1 cellular context compared by ENCODE assay signal in the genomic region with DNA sequence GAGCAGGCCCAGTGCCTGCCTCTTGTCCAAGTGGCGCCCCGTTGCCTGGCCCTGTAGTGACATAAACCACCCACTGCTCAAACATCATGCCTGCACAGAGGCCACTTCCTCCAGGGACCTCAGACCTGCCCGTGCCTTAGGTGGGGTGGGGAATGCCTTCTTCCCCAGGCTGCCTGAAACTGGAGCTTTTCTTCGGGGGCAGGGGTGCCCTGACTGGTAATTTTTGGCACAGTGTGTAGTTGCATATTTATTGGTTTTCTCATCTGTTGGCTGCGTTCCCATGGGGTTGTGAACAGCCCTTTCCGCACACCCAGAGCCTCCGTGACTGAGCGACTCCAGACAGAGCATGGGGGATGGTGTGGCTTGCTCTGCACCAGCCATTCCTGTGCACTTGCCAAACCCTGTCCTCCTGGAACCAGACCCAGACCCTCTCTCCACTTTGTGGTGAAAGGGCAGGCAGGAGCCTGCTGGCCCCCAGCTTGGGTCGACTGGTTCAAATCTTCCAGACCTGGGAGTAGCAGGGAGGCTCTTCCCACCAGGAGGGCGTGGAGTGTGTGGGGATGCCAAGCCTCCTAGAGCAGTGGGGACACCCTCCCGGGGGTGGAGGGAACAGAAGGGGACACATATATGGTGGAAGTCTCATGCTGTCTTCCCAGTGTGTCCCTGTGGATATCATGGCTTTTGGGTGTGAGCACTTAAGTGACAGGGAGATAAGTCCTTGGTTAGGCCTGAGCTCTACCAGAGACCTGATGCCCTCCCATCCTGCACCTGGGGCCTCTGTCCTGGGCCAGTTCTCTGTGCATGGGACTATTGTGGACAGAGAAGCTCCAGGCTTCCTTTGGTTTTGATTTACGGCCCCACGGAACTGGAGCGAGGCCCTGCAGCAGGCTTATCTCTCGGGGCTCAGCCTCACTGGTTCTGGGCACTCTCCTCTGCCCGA.
TF ChIP-seq lines count a peak whose summit lies in the region.

No MANE protein-coding gene starts in this region.

TF ChIP-seq in GM23338, 12 proteins besides CTCF, POLR2A, EP300 and RAD21:
- no peak for TF ChIP-seq CREB1 (CRISPR knock-in tag; IDR thresholded peaks at IDR 0.05; ENCODE audit: low read depth)
- no peak for TF ChIP-seq ZNF114 (CRISPR knock-in tag; IDR thresholded peaks at IDR 0.05)
- TF ChIP-seq NANOG (IDR thresholded peaks at IDR 0.05; ENCODE audit: borderline replicate concordance): no peak
- TF ChIP-seq, protein P1, sequence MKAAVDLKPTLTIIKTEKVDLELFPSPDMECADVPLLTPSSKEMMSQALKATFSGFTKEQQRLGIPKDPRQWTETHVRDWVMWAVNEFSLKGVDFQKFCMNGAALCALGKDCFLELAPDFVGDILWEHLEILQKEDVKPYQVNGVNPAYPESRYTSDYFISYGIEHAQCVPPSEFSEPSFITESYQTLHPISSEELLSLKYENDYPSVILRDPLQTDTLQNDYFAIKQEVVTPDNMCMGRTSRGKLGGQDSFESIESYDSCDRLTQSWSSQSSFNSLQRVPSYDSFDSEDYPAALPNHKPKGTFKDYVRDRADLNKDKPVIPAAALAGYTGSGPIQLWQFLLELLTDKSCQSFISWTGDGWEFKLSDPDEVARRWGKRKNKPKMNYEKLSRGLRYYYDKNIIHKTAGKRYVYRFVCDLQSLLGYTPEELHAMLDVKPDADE (IDR thresholded peaks at IDR 0.05): no peak
- TF ChIP-seq JUNB (IDR thresholded peaks at IDR 0.05; ENCODE audit: unreplicated experiment): no peak
- no peak for TF ChIP-seq STAT1 (IDR thresholded peaks at IDR 0.05; ENCODE audit: unreplicated experiment)
- no peak for TF ChIP-seq ZNF331 (CRISPR knock-in tag; IDR thresholded peaks at IDR 0.05; ENCODE audit: low read depth)
- TF ChIP-seq EZH2 (IDR thresholded peaks at IDR 0.05; ENCODE audit: low read depth, unreplicated experiment): no peak
- TF ChIP-seq, protein P2, sequence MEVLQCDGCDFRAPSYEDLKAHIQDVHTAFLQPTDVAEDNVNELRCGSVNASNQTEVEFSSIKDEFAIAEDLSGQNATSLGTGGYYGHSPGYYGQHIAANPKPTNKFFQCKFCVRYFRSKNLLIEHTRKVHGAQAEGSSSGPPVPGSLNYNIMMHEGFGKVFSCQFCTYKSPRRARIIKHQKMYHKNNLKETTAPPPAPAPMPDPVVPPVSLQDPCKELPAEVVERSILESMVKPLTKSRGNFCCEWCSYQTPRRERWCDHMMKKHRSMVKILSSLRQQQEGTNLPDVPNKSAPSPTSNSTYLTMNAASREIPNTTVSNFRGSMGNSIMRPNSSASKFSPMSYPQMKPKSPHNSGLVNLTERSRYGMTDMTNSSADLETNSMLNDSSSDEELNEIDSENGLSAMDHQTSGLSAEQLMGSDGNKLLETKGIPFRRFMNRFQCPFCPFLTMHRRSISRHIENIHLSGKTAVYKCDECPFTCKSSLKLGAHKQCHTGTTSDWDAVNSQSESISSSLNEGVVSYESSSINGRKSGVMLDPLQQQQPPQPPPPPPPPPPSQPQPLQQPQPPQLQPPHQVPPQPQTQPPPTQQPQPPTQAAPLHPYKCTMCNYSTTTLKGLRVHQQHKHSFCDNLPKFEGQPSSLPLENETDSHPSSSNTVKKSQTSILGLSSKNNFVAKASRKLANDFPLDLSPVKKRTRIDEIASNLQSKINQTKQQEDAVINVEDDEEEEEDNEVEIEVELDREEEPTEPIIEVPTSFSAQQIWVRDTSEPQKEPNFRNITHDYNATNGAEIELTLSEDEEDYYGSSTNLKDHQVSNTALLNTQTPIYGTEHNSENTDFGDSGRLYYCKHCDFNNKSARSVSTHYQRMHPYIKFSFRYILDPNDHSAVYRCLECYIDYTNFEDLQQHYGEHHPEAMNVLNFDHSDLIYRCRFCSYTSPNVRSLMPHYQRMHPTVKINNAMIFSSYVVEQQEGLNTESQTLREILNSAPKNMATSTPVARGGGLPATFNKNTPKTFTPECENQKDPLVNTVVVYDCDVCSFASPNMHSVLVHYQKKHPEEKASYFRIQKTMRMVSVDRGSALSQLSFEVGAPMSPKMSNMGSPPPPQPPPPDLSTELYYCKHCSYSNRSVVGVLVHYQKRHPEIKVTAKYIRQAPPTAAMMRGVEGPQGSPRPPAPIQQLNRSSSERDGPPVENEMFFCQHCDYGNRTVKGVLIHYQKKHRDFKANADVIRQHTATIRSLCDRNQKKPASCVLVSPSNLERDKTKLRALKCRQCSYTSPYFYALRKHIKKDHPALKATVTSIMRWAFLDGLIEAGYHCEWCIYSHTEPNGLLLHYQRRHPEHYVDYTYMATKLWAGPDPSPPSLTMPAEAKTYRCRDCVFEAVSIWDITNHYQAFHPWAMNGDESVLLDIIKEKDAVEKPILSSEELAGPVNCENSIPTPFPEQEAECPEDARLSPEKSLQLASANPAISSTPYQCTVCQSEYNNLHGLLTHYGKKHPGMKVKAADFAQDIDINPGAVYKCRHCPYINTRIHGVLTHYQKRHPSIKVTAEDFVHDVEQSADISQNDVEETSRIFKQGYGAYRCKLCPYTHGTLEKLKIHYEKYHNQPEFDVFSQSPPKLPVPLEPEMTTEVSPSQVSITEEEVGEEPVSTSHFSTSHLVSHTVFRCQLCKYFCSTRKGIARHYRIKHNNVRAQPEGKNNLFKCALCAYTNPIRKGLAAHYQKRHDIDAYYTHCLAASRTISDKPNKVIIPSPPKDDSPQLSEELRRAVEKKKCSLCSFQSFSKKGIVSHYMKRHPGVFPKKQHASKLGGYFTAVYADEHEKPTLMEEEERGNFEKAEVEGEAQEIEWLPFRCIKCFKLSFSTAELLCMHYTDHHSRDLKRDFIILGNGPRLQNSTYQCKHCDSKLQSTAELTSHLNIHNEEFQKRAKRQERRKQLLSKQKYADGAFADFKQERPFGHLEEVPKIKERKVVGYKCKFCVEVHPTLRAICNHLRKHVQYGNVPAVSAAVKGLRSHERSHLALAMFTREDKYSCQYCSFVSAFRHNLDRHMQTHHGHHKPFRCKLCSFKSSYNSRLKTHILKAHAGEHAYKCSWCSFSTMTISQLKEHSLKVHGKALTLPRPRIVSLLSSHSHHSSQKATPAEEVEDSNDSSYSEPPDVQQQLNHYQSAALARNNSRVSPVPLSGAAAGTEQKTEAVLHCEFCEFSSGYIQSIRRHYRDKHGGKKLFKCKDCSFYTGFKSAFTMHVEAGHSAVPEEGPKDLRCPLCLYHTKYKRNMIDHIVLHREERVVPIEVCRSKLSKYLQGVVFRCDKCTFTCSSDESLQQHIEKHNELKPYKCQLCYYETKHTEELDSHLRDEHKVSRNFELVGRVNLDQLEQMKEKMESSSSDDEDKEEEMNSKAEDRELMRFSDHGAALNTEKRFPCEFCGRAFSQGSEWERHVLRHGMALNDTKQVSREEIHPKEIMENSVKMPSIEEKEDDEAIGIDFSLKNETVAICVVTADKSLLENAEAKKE (CRISPR knock-in tag; IDR thresholded peaks at IDR 0.05): no peak
- TF ChIP-seq, protein P3, sequence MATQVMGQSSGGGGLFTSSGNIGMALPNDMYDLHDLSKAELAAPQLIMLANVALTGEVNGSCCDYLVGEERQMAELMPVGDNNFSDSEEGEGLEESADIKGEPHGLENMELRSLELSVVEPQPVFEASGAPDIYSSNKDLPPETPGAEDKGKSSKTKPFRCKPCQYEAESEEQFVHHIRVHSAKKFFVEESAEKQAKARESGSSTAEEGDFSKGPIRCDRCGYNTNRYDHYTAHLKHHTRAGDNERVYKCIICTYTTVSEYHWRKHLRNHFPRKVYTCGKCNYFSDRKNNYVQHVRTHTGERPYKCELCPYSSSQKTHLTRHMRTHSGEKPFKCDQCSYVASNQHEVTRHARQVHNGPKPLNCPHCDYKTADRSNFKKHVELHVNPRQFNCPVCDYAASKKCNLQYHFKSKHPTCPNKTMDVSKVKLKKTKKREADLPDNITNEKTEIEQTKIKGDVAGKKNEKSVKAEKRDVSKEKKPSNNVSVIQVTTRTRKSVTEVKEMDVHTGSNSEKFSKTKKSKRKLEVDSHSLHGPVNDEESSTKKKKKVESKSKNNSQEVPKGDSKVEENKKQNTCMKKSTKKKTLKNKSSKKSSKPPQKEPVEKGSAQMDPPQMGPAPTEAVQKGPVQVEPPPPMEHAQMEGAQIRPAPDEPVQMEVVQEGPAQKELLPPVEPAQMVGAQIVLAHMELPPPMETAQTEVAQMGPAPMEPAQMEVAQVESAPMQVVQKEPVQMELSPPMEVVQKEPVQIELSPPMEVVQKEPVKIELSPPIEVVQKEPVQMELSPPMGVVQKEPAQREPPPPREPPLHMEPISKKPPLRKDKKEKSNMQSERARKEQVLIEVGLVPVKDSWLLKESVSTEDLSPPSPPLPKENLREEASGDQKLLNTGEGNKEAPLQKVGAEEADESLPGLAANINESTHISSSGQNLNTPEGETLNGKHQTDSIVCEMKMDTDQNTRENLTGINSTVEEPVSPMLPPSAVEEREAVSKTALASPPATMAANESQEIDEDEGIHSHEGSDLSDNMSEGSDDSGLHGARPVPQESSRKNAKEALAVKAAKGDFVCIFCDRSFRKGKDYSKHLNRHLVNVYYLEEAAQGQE (IDR thresholded peaks at IDR 0.05; ENCODE audit: unreplicated experiment): no peak
- no peak for TF ChIP-seq POLR2AphosphoS5 (IDR thresholded peaks at IDR 0.05; ENCODE audit: low read depth)
- TF ChIP-seq EZH2phosphoT487 (IDR thresholded peaks at IDR 0.05; ENCODE audit: unreplicated experiment): no peak
